Comparison of ENCODE assay signal across 8 cellular contexts in genomic region chr9:94952553-94953373, GRCh38.
DNase-seq lines count a peak whose midpoint lies in the region; ATAC-seq lines count a peak whose summit lies in the region.

No MANE protein-coding gene starts in this region.

- no peaks in the 10 kb centered on the region for H3K9me3 Mint-ChIP-seq in activated naive CD8-positive, alpha-beta T cell treated with anti-CD3 and anti-CD28 coated beads for 36 hours

- peak overlapping the region; percentile 25 for H3K4me3 Mint-ChIP-seq in activated naive CD8-positive, alpha-beta T cell treated with anti-CD3 and anti-CD28 coated beads for 36 hours

- H3K4me1 Mint-ChIP-seq in activated naive CD8-positive, alpha-beta T cell treated with anti-CD3 and anti-CD28 coated beads for 36 hours, result peaks cover 39% of the 10 kb centered on the region

- no peaks in the 10 kb centered on the region for H3K27me3 Mint-ChIP-seq in activated naive CD8-positive, alpha-beta T cell treated with anti-CD3 and anti-CD28 coated beads for 36 hours

- H3K27ac Mint-ChIP-seq in activated naive CD8-positive, alpha-beta T cell treated with anti-CD3 and anti-CD28 coated beads for 36 hours, result peak overlapping the region; percentile 65

- peaks cover 12% of the 10 kb centered on the region for H3K36me3 Mint-ChIP-seq in activated naive CD8-positive, alpha-beta T cell treated with anti-CD3 and anti-CD28 coated beads for 36 hours

- peak; percentile 12 for DNase-seq in activated naive CD8-positive, alpha-beta T cell treated with anti-CD3 and anti-CD28 coated beads for 36 hours
- DNase-seq in lung microvascular endothelial cell (ENCODE audit: low read depth in 2 of 2) (peak; percentile 90), SIG-M5 treated with dmso at 0.1 percent for 504 hours (lab: John Stamatoyannopoulos, UW; ENCODE audit: unreplicated experiment) (no peak), DMS 273 (lab: John Stamatoyannopoulos, UW; ENCODE audit: unreplicated experiment) (no peak), hippocampal formation (lab: John Stamatoyannopoulos, UW) (no peak)
- DNase-seq in activated CD8-positive, alpha-beta memory T cell treated with anti-CD3 and anti-CD28 coated beads, Interleukin-2, amount 50 U/mL, for 4 hours, result no peak

- peak; percentile 69 for ATAC-seq in GM18519 (IDR thresholded peaks at IDR 0.05; ENCODE audit: low FRiP score, unreplicated experiment)
- peak; percentile 63 for ATAC-seq in HG02763 (IDR thresholded peaks at IDR 0.05; ENCODE audit: unreplicated experiment)

Comparison
In these comparisons a context has a peak if more than half of its experiments do, and no peak if none do; other contexts are left out.
1. DNase-seq: peak in activated naive CD8-positive, alpha-beta T cell treated with anti-CD3 and anti-CD28 coated beads for 36 hours (single experiment) and lung microvascular endothelial cell (2 of 2); none in SIG-M5 treated with dmso at 0.1 percent for 504 hours (single experiment), DMS 273 (single experiment), hippocampal formation (0 of 2) and activated CD8-positive, alpha-beta memory T cell treated with anti-CD3 and anti-CD28 coated beads, Interleukin-2, amount 50 U/mL, for 4 hours (single experiment).